In the genomic region with DNA sequence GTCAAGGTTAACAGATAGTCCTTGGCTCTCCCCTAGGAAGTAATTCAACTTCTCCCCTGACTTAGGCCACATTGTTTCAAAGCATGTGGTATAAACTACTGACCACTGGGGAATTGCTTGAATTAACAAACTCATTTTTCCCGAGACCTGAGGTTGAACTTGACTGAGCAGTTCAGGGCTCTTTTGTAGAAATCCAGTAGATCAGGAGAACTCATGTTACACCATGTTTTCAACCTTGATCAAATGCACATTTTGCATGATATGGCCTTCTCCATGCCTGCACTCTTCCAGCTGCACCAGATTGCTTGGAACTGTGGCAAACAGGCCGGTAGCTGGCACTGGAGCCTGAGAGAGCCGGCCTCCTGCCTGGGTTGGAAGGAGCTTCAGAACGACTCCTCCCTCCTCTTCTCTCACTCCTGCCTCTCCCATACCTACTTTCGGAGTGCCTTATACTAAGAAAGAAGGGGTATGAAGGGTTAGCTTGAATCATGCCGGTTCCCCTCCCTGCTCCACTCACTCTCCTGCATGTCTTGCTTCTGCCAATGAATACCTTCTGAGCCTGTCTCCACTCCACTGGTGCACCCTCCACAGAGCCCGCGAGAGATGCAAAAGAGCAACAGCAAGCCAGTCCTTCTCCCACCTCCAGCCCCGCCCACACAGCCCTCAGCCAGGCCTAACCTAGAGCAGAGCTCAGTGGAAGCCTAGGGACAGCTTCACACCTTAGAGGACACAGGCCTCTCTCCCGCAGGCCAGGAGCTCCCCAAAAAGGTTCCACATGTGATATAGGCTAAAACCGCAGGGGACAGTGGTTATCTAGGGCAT, we compare ENCODE assay signal across 15 cellular contexts.
DNase-seq lines count a peak whose midpoint lies in the region; ATAC-seq and TF ChIP-seq lines count a peak whose summit lies in the region.
"Had no signal": no experiment of that assay in that cellular context is flagged by ENCODE, and none has a peak within 500 bp of the region (broad histone marks: within the 10 kb centered on the region; RNA-seq: fewer than 3 reads in every experiment).

No MANE protein-coding gene starts in this region.

- H3K4me3 ChIP-seq in Karpas-422 (ENCODE audit: low read length) (no peak overlapping the region), astrocyte of the cerebellum (ENCODE audit: low read depth, low read length) (no peak overlapping the region), suprapubic skin (no peak overlapping the region)
- H3K4me3 ChIP-seq: dorsolateral prefrontal cortex, GM12878, ovary had no signal

- no peaks in the 10 kb centered on the region for H3K9me2 ChIP-seq in Karpas-422 (replicated peaks; ENCODE audit: insufficient read depth, low read length)

- H3K9ac ChIP-seq in Karpas-422 (ENCODE audit: low read length) = no peak overlapping the region

- H3K9me3 ChIP-seq in Karpas-422 (ENCODE audit: low read length) (no peaks in the 10 kb centered on the region), suprapubic skin (no peaks in the 10 kb centered on the region)
- H3K9me3 ChIP-seq: ovary had no signal

- no peak for TF ChIP-seq POLR2A in suprapubic skin (IDR thresholded peaks at IDR 0.05)

- no peaks in the 10 kb centered on the region for H3K27me3 ChIP-seq in Karpas-422 (ENCODE audit: low read length)
- H3K27me3 ChIP-seq in suprapubic skin = no peaks in the 10 kb centered on the region
- H3K27me3 ChIP-seq: dorsolateral prefrontal cortex, ovary had no signal

- H3K79me2 ChIP-seq in Karpas-422 (ENCODE audit: low read length) = no peaks in the 10 kb centered on the region

- no peak for TF ChIP-seq CTCF in astrocyte of the cerebellum (IDR thresholded peaks at IDR 0.05; ENCODE audit: low read depth, low read length, missing control alignments)
- no peak for TF ChIP-seq CTCF in suprapubic skin (IDR thresholded peaks at IDR 0.05)

- peaks cover 27% of the 10 kb centered on the region; the same call in 1 of the 2 replicates for H4K20me1 ChIP-seq in Karpas-422 (ENCODE audit: insufficient read depth, low read depth, low read length)

- in situ Hi-C loops in astrocyte of the cerebellum (cut with HindIII; ENCODE audit: low sequenced_read_pairs) = no loop called here

- H3K27ac ChIP-seq in Karpas-422 (ENCODE audit: low read length) (no peak overlapping the region), suprapubic skin (no peak overlapping the region)
- H3K27ac ChIP-seq: dorsolateral prefrontal cortex, ovary had no signal

- no peak for ATAC-seq in HG03025 (IDR thresholded peaks at IDR 0.05; ENCODE audit: low FRiP score, unreplicated experiment)
- ATAC-seq: activated CD4-positive, alpha-beta T cell treated with anti-CD3 and anti-CD28 coated beads for 36 hours; GM12878 had no signal

- H3K4me1 ChIP-seq in Karpas-422 (ENCODE audit: low read length) (0 out of 2 replicates have a peak, but pooled peaks cover 3% of the 10 kb centered on the region), suprapubic skin (peaks cover 59% of the 10 kb centered on the region)

- DNase-seq in Karpas-422 (peak; percentile 54), astrocyte of the cerebellum (ENCODE audit: low read depth) (peak; percentile 55), islet precursor cell (peak; percentile 51), suprapubic skin (ENCODE audit: low spot score in 2 of 2) (peak; percentile 46 to 64), NK-92 (lab: John Stamatoyannopoulos, UW; ENCODE audit: unreplicated experiment) (no peak), NCI-H2227 (lab: John Stamatoyannopoulos, UW; ENCODE audit: unreplicated experiment) (no peak)
- DNase-seq: activated CD4-positive, alpha-beta T cell treated with anti-CD3 and anti-CD28 coated beads for 36 hours; activated gamma-delta T cell treated with Interleukin-2 at 50 U/mL for 16 hours; DMS153; NCI-H1694; stimulated activated CD4-positive, alpha-beta T cell treated with anti-CD3 and anti-CD28 coated beads, Interleukin-4, amount 100 ng/mL, for 1 hour had no signal

- WGBS in suprapubic skin = 60% methylated on average over 11 of the region's 11 CpGs

- no peak for TF ChIP-seq EP300 in suprapubic skin (IDR thresholded peaks at IDR 0.05)

- H3K36me3 ChIP-seq in Karpas-422 (ENCODE audit: insufficient read depth, low read length) (no peaks in the 10 kb centered on the region), suprapubic skin (no peaks in the 10 kb centered on the region)
- H3K36me3 ChIP-seq: ovary had no signal

- no peak overlapping the region for H3K4me2 ChIP-seq in Karpas-422 (ENCODE audit: low read depth, low read length, poor library complexity, severe bottlenecking)

- H2AFZ ChIP-seq in Karpas-422 (ENCODE audit: low read length) = no peak overlapping the region

Comparison
In these comparisons a context has a peak if more than half of its experiments do, and no peak if none do; other contexts are left out.
1. DNase-seq: peak in Karpas-422 (single experiment), astrocyte of the cerebellum (single experiment), islet precursor cell (single experiment) and suprapubic skin (2 of 2); none in NK-92 (single experiment) and NCI-H2227 (single experiment).